15 cellular contexts compared by ENCODE assay signal in genomic region chr4:150117629-150118028, GRCh38. TPM values are rescaled to one million over a fixed set of nuclear protein-coding genes. Genes with fewer than 3 reads are reported as not detected.
"Had no signal": no experiment of that assay in that cellular context is flagged by ENCODE, and none has a peak within 500 bp of the region (broad histone marks: within the 10 kb centered on the region; RNA-seq: fewer than 3 reads in every experiment).

No MANE protein-coding gene starts in this region.

- H3K27ac ChIP-seq: esophagus muscularis mucosa, left lung had no signal

- H3K4me1 ChIP-seq: left lung had no signal

- H3K36me3 ChIP-seq: left lung had no signal

- H3K4me1 Mint-ChIP-seq: activated CD4-positive, alpha-beta T cell treated with anti-CD3 and anti-CD28 coated beads for 36 hours had no signal

- H3K27ac Mint-ChIP-seq: activated CD4-positive, alpha-beta memory T cell treated with anti-CD3 and anti-CD28 coated beads for 36 hours; activated CD4-positive, alpha-beta T cell treated with anti-CD3 and anti-CD28 coated beads for 36 hours; activated T-helper 1 cell treated with anti-CD3 and anti-CD28 coated beads, Interleukin-12 subunit alpha, Interleukin-12 subunit beta, Interleukin-2, Interleukin-4 antibody, amounts not matched to agents 30 ng/mL and 10 ng/mL and 1 ng/mL, durations not matched to agents 14 hours and 24 hours and 36 hours; stimulated activated naive CD8-positive, alpha-beta T cell treated with anti-CD3 and anti-CD28 coated beads, Interleukin-15, Interleukin-2, amounts not matched to agents 100 ng/mL and 50 ng/mL, for 24 hours; type B pancreatic cell; WTC11 had no signal

- H3K36me3 Mint-ChIP-seq: activated CD4-positive, alpha-beta memory T cell treated with anti-CD3 and anti-CD28 coated beads for 36 hours had no signal

- H3K27me3 ChIP-seq: esophagus muscularis mucosa, heart right ventricle, left lung had no signal

- ATAC-seq: activated CD4-positive, alpha-beta T cell treated with anti-CD3 and anti-CD28 coated beads for 36 hours; left lung; WTC11 had no signal

- H3K27me3 Mint-ChIP-seq: type B pancreatic cell had no signal

- DNase-seq: activated CD4-positive, alpha-beta memory T cell treated with anti-CD3 and anti-CD28 coated beads for 36 hours; activated CD4-positive, alpha-beta T cell treated with anti-CD3 and anti-CD28 coated beads for 36 hours; activated naive CD4-positive, alpha-beta T cell treated with Interleukin-2 at 50 U/mL for 16 hours; activated T-cell treated with anti-CD3 and anti-CD28 coated beads for 4 hours; central memory CD4-positive, alpha-beta T cell; effector CD8-positive, alpha-beta T cell; left lung; mammary epithelial cell; stimulated activated CD4-positive, alpha-beta T cell treated with anti-CD3 and anti-CD28 coated beads, Interleukin-2, amount 100 ng/mL, for 24 hours had no signal

- H3K4me3 Mint-ChIP-seq: activated CD4-positive, alpha-beta memory T cell treated with anti-CD3 and anti-CD28 coated beads for 36 hours; activated CD4-positive, alpha-beta T cell treated with anti-CD3 and anti-CD28 coated beads for 36 hours; activated T-helper 1 cell treated with anti-CD3 and anti-CD28 coated beads, Interleukin-12 subunit alpha, Interleukin-12 subunit beta, Interleukin-2, Interleukin-4 antibody, amounts not matched to agents 30 ng/mL and 10 ng/mL and 1 ng/mL, durations not matched to agents 14 hours and 24 hours and 36 hours; stimulated activated naive CD8-positive, alpha-beta T cell treated with anti-CD3 and anti-CD28 coated beads, Interleukin-15, Interleukin-2, amounts not matched to agents 100 ng/mL and 50 ng/mL, for 24 hours; type B pancreatic cell; WTC11 had no signal

- H3K4me3 ChIP-seq: esophagus muscularis mucosa, heart right ventricle, left lung had no signal

RNA-seq across cellular contexts. Expression of gene DCLK2, which starts 39.4 kb away (rescaled TPM):
- total RNA-seq: activated CD4-positive, alpha-beta memory T cell treated with anti-CD3 and anti-CD28 coated beads for 36 hours; activated CD4-positive, alpha-beta T cell treated with anti-CD3 and anti-CD28 coated beads for 36 hours had no signal
